24 cellular contexts compared by ENCODE assay signal in the genomic region with DNA sequence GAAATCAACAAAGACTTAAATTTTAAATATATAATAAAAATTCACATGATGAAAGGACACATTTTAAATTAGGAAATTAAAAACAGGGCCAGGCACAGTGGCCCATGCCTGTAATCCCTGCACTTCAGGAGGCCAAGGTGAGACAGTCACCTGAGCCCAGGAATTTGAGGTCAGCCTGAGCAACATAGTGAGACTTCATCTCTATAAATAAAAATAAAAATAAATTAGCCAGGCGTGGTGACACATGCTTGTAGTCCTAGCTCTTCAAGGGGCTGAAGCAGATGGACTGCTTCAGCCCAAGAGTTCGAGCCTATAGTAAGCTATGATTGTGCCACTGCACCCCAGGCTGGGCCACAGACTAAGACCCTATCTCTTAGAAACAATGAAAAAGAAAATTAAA.
"Had no signal": no experiment of that assay in that cellular context is flagged by ENCODE, and none has a peak within 500 bp of the region (broad histone marks: within the 10 kb centered on the region; RNA-seq: fewer than 3 reads in every experiment).

No MANE protein-coding gene starts in this region.

- H3K27ac ChIP-seq: epithelial cell of prostate, esophagus squamous epithelium, right lobe of liver, tibial nerve had no signal

- H3K9me3 Mint-ChIP-seq: activated naive CD4-positive, alpha-beta T cell treated with anti-CD3 and anti-CD28 coated beads, Interleukin-2, amount 50 U/mL, for 24 hours; nephron had no signal

- H3K4me1 ChIP-seq: esophagus squamous epithelium, right lobe of liver, tibial nerve had no signal

- H3K36me3 ChIP-seq: esophagus squamous epithelium, right lobe of liver, tibial nerve had no signal

- H3K4me3 Mint-ChIP-seq: activated naive CD4-positive, alpha-beta T cell treated with anti-CD3 and anti-CD28 coated beads, Interleukin-2, amount 50 U/mL, for 24 hours; activated naive CD8-positive, alpha-beta T cell treated with anti-CD3 and anti-CD28 coated beads, Interleukin-2, amount 50 U/mL, for 24 hours; activated T-helper 1 cell treated with anti-CD3 and anti-CD28 coated beads, Interleukin-12 subunit alpha, Interleukin-12 subunit beta, Interleukin-2, Interleukin-4 antibody, amounts not matched to agents 30 ng/mL and 10 ng/mL and 1 ng/mL, durations not matched to agents 14 hours and 24 hours and 36 hours; nephron; T-helper 2 cell treated with Interferon-gamma antibody and Interleukin-4, amounts not matched to agents 5 μg/mL and 100 μg/mL, for 36 hours had no signal

- H3K4me3 ChIP-seq: esophagus squamous epithelium, right lobe of liver, tibial nerve had no signal

- FAIRE-seq: frontal cortex, islet of Langerhans had no signal

- H3K27me3 Mint-ChIP-seq: activated naive CD4-positive, alpha-beta T cell treated with anti-CD3 and anti-CD28 coated beads, Interleukin-2, amount 50 U/mL, for 24 hours; activated naive CD8-positive, alpha-beta T cell treated with anti-CD3 and anti-CD28 coated beads, Interleukin-2, amount 50 U/mL, for 24 hours had no signal

- H3K27ac Mint-ChIP-seq: activated naive CD4-positive, alpha-beta T cell treated with anti-CD3 and anti-CD28 coated beads, Interleukin-2, amount 50 U/mL, for 24 hours; activated naive CD8-positive, alpha-beta T cell treated with anti-CD3 and anti-CD28 coated beads, Interleukin-2, amount 50 U/mL, for 24 hours; activated T-helper 1 cell treated with anti-CD3 and anti-CD28 coated beads, Interleukin-12 subunit alpha, Interleukin-12 subunit beta, Interleukin-2, Interleukin-4 antibody, amounts not matched to agents 30 ng/mL and 10 ng/mL and 1 ng/mL, durations not matched to agents 14 hours and 24 hours and 36 hours; nephron; T-helper 2 cell treated with Interferon-gamma antibody and Interleukin-4, amounts not matched to agents 5 μg/mL and 100 μg/mL, for 36 hours had no signal

- DNase-seq: activated CD4-positive, alpha-beta T cell treated with anti-CD3 and anti-CD28 coated beads for 4 hours; activated CD4-positive, alpha-beta T cell treated with anti-CD3 and anti-CD28 coated beads, Interleukin-2, amount 50 U/mL, for 48 hours; activated CD4-positive, CD25-positive, alpha-beta regulatory T cell; activated CD8-positive, alpha-beta memory T cell treated with anti-CD3 and anti-CD28 coated beads for 24 hours; activated gamma-delta T cell; activated naive CD8-positive, alpha-beta T cell treated with anti-CD3 and anti-CD28 coated beads, Interleukin-2, amount 50 U/mL, for 24 hours; amygdala; caudate nucleus; cortex of kidney; esophagus squamous epithelium; left ventricle myocardium superior; midbrain; right lobe of liver; stimulated activated CD4-positive, alpha-beta T cell treated with anti-CD3 and anti-CD28 coated beads, Interleukin-2, amount 100 ng/mL, for 48 hours; stimulated activated naive CD4-positive, alpha-beta T cell treated with Interleukin-2 at 50 U/mL for 16 hours; T-helper 1 cell had no signal

- H3K27me3 ChIP-seq: esophagus squamous epithelium, right lobe of liver, tibial nerve had no signal

- H3K9me3 ChIP-seq: esophagus squamous epithelium, right lobe of liver, tibial nerve had no signal
